22 cellular contexts compared by ENCODE assay signal in genomic region chr11:92707665-92708064, GRCh38.
DNase-seq lines count a peak whose midpoint lies in the region; ATAC-seq and TF ChIP-seq lines count a peak whose summit lies in the region.
"Had no signal": no experiment of that assay in that cellular context is flagged by ENCODE, and none has a peak within 500 bp of the region (broad histone marks: within the 10 kb centered on the region; RNA-seq: fewer than 3 reads in every experiment).

No MANE protein-coding gene starts in this region.

- H3K27me3 ChIP-seq in gastroesophageal sphincter = no peaks in the 10 kb centered on the region
- H3K27me3 ChIP-seq: BLaER1 treated with 17β-estradiol and CSF1 and Interleukin-3, amounts not matched to agents 10 nM and 100 nM; transverse colon had no signal

- DNase-seq in NCI-H2196 (lab: John Stamatoyannopoulos, UW; ENCODE audit: unreplicated experiment) = peak; percentile 6
- DNase-seq in NCI-H2196 treated with DMSO at 0.1 percent for 48 hours (lab: John Stamatoyannopoulos, UW; ENCODE audit: unreplicated experiment) = no peak
- DNase-seq in NCI-H69 (lab: John Stamatoyannopoulos, UW) = peak; percentile 60
- no peak for DNase-seq in sciatic nerve (ENCODE audit: low spot score)
- DNase-seq in UCSD-AML1 (lab: John Stamatoyannopoulos, UW; ENCODE audit: unreplicated experiment) = no peak
- DNase-seq: activated CD4-positive, alpha-beta T cell treated with anti-CD3 and anti-CD28 coated beads for 36 hours; activated gamma-delta T cell; anterior cingulate cortex; erythroblast; KG1; NCI-H2227 treated with DMSO at 0.1 percent for 48 hours; PC-3; transverse colon had no signal

- H3K4me1 ChIP-seq in gastroesophageal sphincter = peaks cover 5 to 21% (median 8%) of the 10 kb centered on the region in 3 donors
- H3K4me1 ChIP-seq: BLaER1 treated with 17β-estradiol and CSF1 and Interleukin-3, amounts not matched to agents 10 nM and 100 nM; psoas muscle had no signal

- no peak overlapping the region for H3K4me3 ChIP-seq in gastroesophageal sphincter
- H3K4me3 ChIP-seq: BLaER1 treated with 17β-estradiol and CSF1 and Interleukin-3, amounts not matched to agents 10 nM and 100 nM; GM23338; psoas muscle; SK-N-MC; transverse colon had no signal

- no peaks in the 10 kb centered on the region for H3K36me3 ChIP-seq in gastroesophageal sphincter
- H3K36me3 ChIP-seq: BLaER1 treated with 17β-estradiol and CSF1 and Interleukin-3, amounts not matched to agents 10 nM and 100 nM; transverse colon had no signal

- no peak for TF ChIP-seq EP300 in gastroesophageal sphincter (IDR thresholded peaks at IDR 0.05)

- TF ChIP-seq CTCF in gastroesophageal sphincter (IDR thresholded peaks at IDR 0.05) = no peak

- intact Hi-C loops in sciatic nerve (cut with DNase I) = no loop called here

- H3K9me3 ChIP-seq in gastroesophageal sphincter = no peaks in the 10 kb centered on the region
- H3K9me3 ChIP-seq: psoas muscle, transverse colon had no signal

- 0 to 17% methylated on average over 1 of the region's 1 CpG for WGBS in gastroesophageal sphincter (ENCODE audit: low coverage in 1 of 2), 2 donors

- ATAC-seq in gastroesophageal sphincter (no peak), sciatic nerve (peak; percentile 25), HG03135 (IDR thresholded peaks at IDR 0.05; ENCODE audit: unreplicated experiment) (no peak), HG02798 (IDR thresholded peaks at IDR 0.05; ENCODE audit: poor library complexity, unreplicated experiment) (no peak)
- ATAC-seq: activated CD4-positive, alpha-beta T cell treated with anti-CD3 and anti-CD28 coated beads for 36 hours; GM23338; natural killer cell treated with Interleukin-12 subunit alpha and Interleukin-12 subunit beta and Interleukin-15 and Interleukin-18, amount 100 ng/mL, for 72 hours; PC-3; stimulated activated effector memory CD8-positive, alpha-beta T cell treated with anti-CD3 and anti-CD28 coated beads, Interleukin-12 subunit alpha, Interleukin-12 subunit beta, amount 100 ng/mL, for 72 hours had no signal

- TF ChIP-seq POLR2A in gastroesophageal sphincter (IDR thresholded peaks at IDR 0.05) = no peak

- H3K27ac ChIP-seq in gastroesophageal sphincter = peak overlapping the region in 3 of 4 donors; percentile 9 to 35 (median 13)
- H3K27ac ChIP-seq: BLaER1 treated with 17β-estradiol and CSF1 and Interleukin-3, amounts not matched to agents 10 nM and 100 nM; psoas muscle; SK-N-MC; transverse colon had no signal

Comparison
In these comparisons a context has a peak if more than half of its experiments do, and no peak if none do; other contexts are left out.
1. DNase-seq: peak in NCI-H2196 (single experiment) and NCI-H69 (single experiment); none in NCI-H2196 treated with DMSO at 0.1 percent for 48 hours (single experiment), sciatic nerve (single experiment) and UCSD-AML1 (single experiment).